19 cellular contexts compared by ENCODE assay signal in genomic region chr2:98697651-98698337, GRCh38. TPM values are rescaled to one million over a fixed set of nuclear protein-coding genes. Genes with fewer than 3 reads are reported as not detected.
DNase-seq lines count a peak whose midpoint lies in the region; ATAC-seq lines count a peak whose summit lies in the region.
"Had no signal": no experiment of that assay in that cellular context is flagged by ENCODE, and none has a peak within 500 bp of the region (broad histone marks: within the 10 kb centered on the region; RNA-seq: fewer than 3 reads in every experiment).

No MANE protein-coding gene starts in this region.

- no peaks in the 10 kb centered on the region for H3K9me3 ChIP-seq in CD4-positive, alpha-beta memory T cell (ENCODE audit: control insufficient read depth in 1 of 2, low read length in 2 of 2)
- H3K9me3 ChIP-seq: Caco-2 had no signal

- POLR2A ChIA-PET in CD4-positive, alpha-beta memory T cell (lab: Charles Lee; ENCODE audit: partially characterized antibody), result interaction anchor here (1.2 kb wide), 1 partner anchor 10 kb away, joined by 3 read pairs; no protein-coding TSS in a partner anchor
- POLR2A ChIA-PET in naive thymus-derived CD8-positive, alpha-beta T cell (lab: Charles Lee), result interaction anchor here (0.9 to 1.0 kb wide), 2 partner anchors 10 to 12 kb away, joined by 3 to 4 read pairs; no protein-coding TSS in a partner anchor

- peak overlapping the region in 6 of 7 donors; percentile 0 to 74 (median 24) for H3K27ac Mint-ChIP-seq in CD4-positive, alpha-beta memory T cell
- H3K27ac Mint-ChIP-seq in effector memory CD8-positive, alpha-beta T cell, result peak overlapping the region; percentile 57 to 85
- H3K27ac Mint-ChIP-seq in naive thymus-derived CD8-positive, alpha-beta T cell, result peak overlapping the region in 9 of 10 donors; percentile 52 to 88 (median 77)
- H3K27ac Mint-ChIP-seq: HFFc6 had no signal

- no peak overlapping the region for H3K27ac ChIP-seq in CD4-positive, alpha-beta memory T cell (ENCODE audit: low read depth, low read length)
- H3K27ac ChIP-seq: C4-2B, RWPE1 had no signal

- H3K36me3 ChIP-seq in CD4-positive, alpha-beta memory T cell (ENCODE audit: insufficient read depth, low read length), result peaks cover 6% of the 10 kb centered on the region

- CTCF ChIA-PET in CD4-positive, alpha-beta memory T cell (lab: Charles Lee; ENCODE audit: partially characterized antibody), result interaction anchor here (3.3 kb wide), 1 partner anchor 11 kb away, joined by 9 read pairs; no protein-coding TSS in a partner anchor

- no peak overlapping the region for H3K4me3 ChIP-seq in CD4-positive, alpha-beta memory T cell (ENCODE audit: low read length in 2 of 2)

- peaks cover 92% of the 10 kb centered on the region for H3K4me1 ChIP-seq in CD4-positive, alpha-beta memory T cell (ENCODE audit: insufficient read depth, low read length)

- H3K36me3 Mint-ChIP-seq in CD4-positive, alpha-beta memory T cell, result peaks cover 31 to 43% of the 10 kb centered on the region in 2 donors
- H3K36me3 Mint-ChIP-seq in effector memory CD8-positive, alpha-beta T cell (ENCODE audit: insufficient read depth), result peaks cover 4% of the 10 kb centered on the region
- H3K36me3 Mint-ChIP-seq in naive thymus-derived CD8-positive, alpha-beta T cell, result peaks cover 0 to 32% (median 4%) of the 10 kb centered on the region in 3 donors

- no peaks in the 10 kb centered on the region for H3K27me3 Mint-ChIP-seq in CD4-positive, alpha-beta memory T cell
- H3K27me3 Mint-ChIP-seq in effector memory CD8-positive, alpha-beta T cell, result no peaks in the 10 kb centered on the region
- no peaks in the 10 kb centered on the region for H3K27me3 Mint-ChIP-seq in naive thymus-derived CD8-positive, alpha-beta T cell

- peak overlapping the region in 4 of 8 donors; percentile 30 to 54 (median 42) for H3K4me3 Mint-ChIP-seq in CD4-positive, alpha-beta memory T cell
- peak overlapping the region in 1 of 2 donors; percentile 14 for H3K4me3 Mint-ChIP-seq in effector memory CD8-positive, alpha-beta T cell
- H3K4me3 Mint-ChIP-seq in naive thymus-derived CD8-positive, alpha-beta T cell, result peak overlapping the region in 7 of 10 donors; percentile 12 to 77 (median 36)
- H3K4me3 Mint-ChIP-seq: HFFc6 had no signal

- peaks cover 71 to 90% (median 81%) of the 10 kb centered on the region in 4 donors for H3K4me1 Mint-ChIP-seq in CD4-positive, alpha-beta memory T cell
- peaks cover 62 to 77% of the 10 kb centered on the region in 2 donors for H3K4me1 Mint-ChIP-seq in effector memory CD8-positive, alpha-beta T cell (ENCODE audit: low read depth in 2 of 2)
- H3K4me1 Mint-ChIP-seq in naive thymus-derived CD8-positive, alpha-beta T cell, result peaks cover 44 to 89% (median 88%) of the 10 kb centered on the region in 4 donors

- no peak for ATAC-seq in effector memory CD8-positive, alpha-beta T cell (replicated peaks)
- no peak for ATAC-seq in naive thymus-derived CD8-positive, alpha-beta T cell
- ATAC-seq in sciatic nerve, result no peak

- no peak for DNase-seq in CD4-positive, alpha-beta memory T cell
- DNase-seq in LoVo (ENCODE audit: low spot score) (peak; percentile 22), NCI-H187 treated with DMSO at 0.1 percent for 48 hours (lab: John Stamatoyannopoulos, UW) (no peak), AML-193 (lab: John Stamatoyannopoulos, UW) (no peak), sciatic nerve (ENCODE audit: low spot score) (no peak)
- DNase-seq in effector memory CD8-positive, alpha-beta T cell, result no peak
- no peak for DNase-seq in naive thymus-derived CD8-positive, alpha-beta T cell
- DNase-seq: ACHN, Caco-2, H7, HFFc6, KG1, NCI-H1417, NCI-H1930, NCI-H345, NCI-H524 treated with DMSO at 0.1 percent for 48 hours had no signal

- intact Hi-C loops in CD4-positive, alpha-beta memory T cell (cut with micrococcal nuclease), result loop anchor here (5.0 kb wide), 1 partner anchor 40 kb away; no protein-coding TSS in a partner anchor
- intact Hi-C loops in sciatic nerve (cut with DNase I), result no loop called here

- no peaks in the 10 kb centered on the region for H3K9me3 Mint-ChIP-seq in CD4-positive, alpha-beta memory T cell
- H3K9me3 Mint-ChIP-seq in effector memory CD8-positive, alpha-beta T cell, result no peaks in the 10 kb centered on the region
- H3K9me3 Mint-ChIP-seq in naive thymus-derived CD8-positive, alpha-beta T cell, result no peaks in the 10 kb centered on the region
- H3K9me3 Mint-ChIP-seq: HFFc6 had no signal

- no peaks in the 10 kb centered on the region for H3K27me3 ChIP-seq in CD4-positive, alpha-beta memory T cell (ENCODE audit: insufficient read depth, low read length)

RNA-seq across cellular contexts. Expression of gene MGAT4A, which starts 33.1 kb away (rescaled TPM):
- total RNA-seq in CD4-positive, alpha-beta memory T cell, result 100 to 1,000 TPM; 256 to 270 TPM
- polyA plus RNA-seq in CD4-positive, alpha-beta memory T cell, result 100 to 1,000 TPM; 223 to 336 TPM
- 100 to 1,000 TPM; 291 to 295 TPM for total RNA-seq in naive thymus-derived CD8-positive, alpha-beta T cell
- 100 to 1,000 TPM; 285 to 350 (median 310) TPM for polyA plus RNA-seq in naive thymus-derived CD8-positive, alpha-beta T cell
- 46.0 TPM for total RNA-seq in sciatic nerve
- total RNA-seq: M059J had no signal

Comparison
In these comparisons a context has a peak if more than half of its experiments do, and no peak if none do; other contexts are left out.
1. H3K27ac Mint-ChIP-seq: peak in every context shown above with its lines; median percentile 77 in naive thymus-derived CD8-positive, alpha-beta T cell; 71 in effector memory CD8-positive, alpha-beta T cell; 24 in CD4-positive, alpha-beta memory T cell.